In genomic region chr5:123438244-123438643, GRCh38 we compare ENCODE assay signal across 12 cellular contexts. TPM values are rescaled to one million over a fixed set of nuclear protein-coding genes. Genes with fewer than 3 reads are reported as not detected.
A peak's percentile ranks its signal among the peaks of the same experiment; 100 is the strongest.
DNase-seq lines count a peak whose midpoint lies in the region; ATAC-seq, FAIRE-seq and TF ChIP-seq lines count a peak whose summit lies in the region.
"Had no signal": no experiment of that assay in that cellular context is flagged by ENCODE, and none has a peak within 500 bp of the region (broad histone marks: within the 10 kb centered on the region; RNA-seq: fewer than 3 reads in every experiment).

No MANE protein-coding gene starts in this region.

- no peak for DNase-seq in GM12891 (ENCODE audit: insufficient read length, low spot score)
- DNase-seq in T-helper 17 cell, result no peak
- no peak for DNase-seq in midbrain (lab: John Stamatoyannopoulos, UW)
- no peak for DNase-seq in T-helper 9 cell
- DNase-seq in GDM1 (lab: John Stamatoyannopoulos, UW), result no peak
- no peak for DNase-seq in right atrium auricular region (ENCODE audit: low spot score)
- DNase-seq: NCI-H1694, posterior cingulate gyrus had no signal

- H3K4me3 ChIP-seq in right atrium auricular region, result no peak overlapping the region

- no peak for TF ChIP-seq CTCF in right atrium auricular region (IDR thresholded peaks at IDR 0.05)

- H3K4me3 Mint-ChIP-seq in T-helper 17 cell, result no peak overlapping the region

- H3K27me3 ChIP-seq in right atrium auricular region, result no peaks in the 10 kb centered on the region

- H3K27me3 Mint-ChIP-seq in T-helper 17 cell, result no peaks in the 10 kb centered on the region

- H3K9me3 ChIP-seq in T-helper 17 cell (ENCODE audit: control insufficient read depth, low read length, poor library complexity, severe bottlenecking) (no peaks in the 10 kb centered on the region), right atrium auricular region (no peaks in the 10 kb centered on the region)

- ATAC-seq in GM19025 (IDR thresholded peaks at IDR 0.05; ENCODE audit: low read depth, unreplicated experiment) (peak; percentile 81), HG02840 (IDR thresholded peaks at IDR 0.05; ENCODE audit: low FRiP score, unreplicated experiment) (peak; percentile 73), T-helper 17 cell (peak; percentile 33)
- ATAC-seq: Panc1 had no signal

- no peaks in the 10 kb centered on the region for H3K36me3 ChIP-seq in right atrium auricular region

- TF ChIP-seq POLR2A in GM12891 (IDR thresholded peaks at IDR 0.05; ENCODE audit: low read depth, low read length), result no peak

- H3K36me3 Mint-ChIP-seq in T-helper 17 cell (ENCODE audit: low read depth), result peaks cover 2% of the 10 kb centered on the region

- H3K4me1 ChIP-seq in right atrium auricular region, result no peaks in the 10 kb centered on the region

- H3K4me1 Mint-ChIP-seq in T-helper 17 cell, result peaks cover 5% of the 10 kb centered on the region

- peak; percentile 65 for FAIRE-seq in GM12891 (lab: Jason Lieb, UNC)
- FAIRE-seq: keratinocyte had no signal

- H3K27ac ChIP-seq in right atrium auricular region, result no peak overlapping the region

- H3K27ac Mint-ChIP-seq in T-helper 17 cell, result no peak overlapping the region

TF ChIP-seq in GM12891, 5 proteins besides CTCF, POLR2A, EP300 and RAD21:
- TF ChIP-seq POLR2AphosphoS5 (IDR thresholded peaks at IDR 0.05; ENCODE audit: low read depth, low read length), result no peak
- no peak for TF ChIP-seq POU2F2 (IDR thresholded peaks at IDR 0.05; ENCODE audit: low read depth, low read length)
- TF ChIP-seq SPI1 (IDR thresholded peaks at IDR 0.05; ENCODE audit: low read depth, low read length), result no peak

RNA-seq across cellular contexts. Expression of gene CEP120, which starts 15.0 kb away (rescaled TPM):
- 4.0 TPM for polyA plus RNA-seq in GM12891 (2012; ENCODE audit: low read depth, missing spikeins)
- 10 to 100 TPM; 58.6 to 60.5 TPM for total RNA-seq in T-helper 17 cell
- total RNA-seq in right atrium auricular region, result 10 to 100 TPM; 11.1 to 11.8 TPM

Comparison
In these comparisons a context has a peak if more than half of its experiments do, and no peak if none do; other contexts are left out.
1. RNA of gene CEP120, which starts 15.0 kb away (total RNA-seq): 58.6 to 60.5 TPM in T-helper 17 cell; 11.1 to 11.8 TPM in right atrium auricular region; every median in the first group is over 4 times any median in the second.
2. Peak in every context shown above with its lines, with median percentiles within 50 percentile points of each other: ATAC-seq.